ENCODE assay signal across 27 cellular contexts in genomic region chr6:38749473-38749872, GRCh38. TPM values are rescaled to one million over a fixed set of nuclear protein-coding genes. Genes with fewer than 3 reads are reported as not detected.
"Had no signal": no experiment of that assay in that cellular context is flagged by ENCODE, and none has a peak within 500 bp of the region (broad histone marks: within the 10 kb centered on the region; RNA-seq: fewer than 3 reads in every experiment).

No MANE protein-coding gene starts in this region.

- H3K4me3 Mint-ChIP-seq: dendritic cell treated with granulocyte-macrophage colony-stimulating factor and Interleukin-4, amounts not matched to agents 40 ng/mL and 50 ng/mL, for 4 days; effector memory CD8-positive, alpha-beta T cell; endodermal cell; mesothelial cell of epicardium had no signal

- DNase-seq: colonic mucosa; cortex of kidney; effector CD8-positive, alpha-beta T cell; effector memory CD8-positive, alpha-beta T cell; endodermal cell; erythroblast; esophagus squamous epithelium; foreskin fibroblast; foreskin melanocyte; gastrocnemius medialis; glutamatergic neuron; head of caudate nucleus; heart right ventricle; hippocampal formation; left cardiac atrium; left lung; left ventricle myocardium superior; lower lobe of right lung; mesenchymal stem cell; mucosa of descending colon had no signal

- H3K4me1 Mint-ChIP-seq: endodermal cell, mesothelial cell of epicardium had no signal

- H3K9me3 Mint-ChIP-seq: dendritic cell treated with granulocyte-macrophage colony-stimulating factor and Interleukin-4, amounts not matched to agents 40 ng/mL and 50 ng/mL, for 4 days; effector memory CD8-positive, alpha-beta T cell; endodermal cell; mesothelial cell of epicardium had no signal

- H3K36me3 Mint-ChIP-seq: mesothelial cell of epicardium had no signal

- H3K27ac Mint-ChIP-seq: dendritic cell treated with granulocyte-macrophage colony-stimulating factor and Interleukin-4, amounts not matched to agents 40 ng/mL and 50 ng/mL, for 4 days; effector memory CD8-positive, alpha-beta T cell; endodermal cell; mesothelial cell of epicardium had no signal

- ATAC-seq: effector memory CD8-positive, alpha-beta T cell; esophagus mucosa; gastrocnemius medialis; heart right ventricle; left cardiac atrium; left lung; left ventricle myocardium superior; lower lobe of right lung; mucosa of descending colon had no signal

RNA-seq across cellular contexts. Expression of gene DNAH8, which starts 34.4 kb away (rescaled TPM):
- total RNA-seq: colonic mucosa, dermis microvascular lymphatic vessel endothelial cell, endodermal cell, gastrocnemius medialis, kidney epithelial cell, left cardiac atrium, left ventricle myocardium superior, lung microvascular endothelial cell, mesenteric fat pad had no signal
